ENCODE assay signal across 9 cellular contexts in the genomic region with DNA sequence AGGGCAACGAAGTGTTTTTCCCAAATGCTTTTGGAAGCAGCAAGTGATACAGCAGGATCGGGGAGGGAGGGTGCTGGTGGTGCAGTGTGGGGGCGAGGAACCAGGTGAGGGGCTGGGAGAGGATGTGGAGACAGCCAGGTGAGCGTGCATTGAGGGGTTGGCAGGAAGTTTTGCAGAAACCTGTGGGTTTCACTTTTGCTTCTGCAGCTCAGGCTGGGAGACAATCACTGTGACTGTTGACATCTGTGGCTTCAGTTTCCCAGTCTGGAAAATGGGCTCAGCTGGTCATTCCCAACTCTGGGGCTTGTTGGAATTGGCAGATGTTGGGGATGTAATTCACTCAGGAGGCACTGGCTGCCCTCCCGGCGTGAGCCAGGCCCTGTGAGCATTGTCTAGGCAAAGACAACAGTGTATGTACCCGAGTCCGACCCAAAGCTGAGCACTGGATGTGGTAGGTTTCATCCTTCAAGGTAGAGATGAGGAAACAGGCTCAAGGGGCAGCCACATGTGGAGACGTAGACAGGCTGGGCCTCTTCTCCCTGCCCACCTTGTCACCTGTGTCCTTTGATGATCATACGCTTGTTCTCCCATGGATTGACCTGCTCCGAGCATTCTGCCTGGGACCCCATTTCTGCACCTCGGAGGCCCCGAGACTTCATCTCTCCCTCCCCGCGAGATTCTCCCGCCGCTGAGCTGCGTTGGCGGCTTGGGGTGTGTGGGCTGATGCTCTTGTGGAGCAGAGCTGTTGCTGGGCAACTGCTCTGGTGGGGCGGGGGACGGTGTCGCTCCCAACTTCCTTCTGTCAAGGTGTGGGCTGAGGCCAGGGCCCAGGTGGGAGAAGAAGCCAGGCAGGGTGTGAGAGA. TPM values are rescaled to one million over a fixed set of nuclear protein-coding genes. Genes with fewer than 3 reads are reported as not detected.
DNase-seq lines count a peak whose midpoint lies in the region; ATAC-seq and TF ChIP-seq lines count a peak whose summit lies in the region.
"Had no signal": no experiment of that assay in that cellular context is flagged by ENCODE, and none has a peak within 500 bp of the region (broad histone marks: within the 10 kb centered on the region; RNA-seq: fewer than 3 reads in every experiment).

No MANE protein-coding gene starts in this region.

- no peak for TF ChIP-seq CTCF in esophagus squamous epithelium (IDR thresholded peaks at IDR 0.05)

- H3K27me3 ChIP-seq in esophagus squamous epithelium = no peaks in the 10 kb centered on the region
- no peaks in the 10 kb centered on the region for H3K27me3 ChIP-seq in SJCRH30
- H3K27me3 ChIP-seq: SJSA1 had no signal

- no peak for TF ChIP-seq POLR2A in esophagus squamous epithelium (IDR thresholded peaks at IDR 0.05)

- no peaks in the 10 kb centered on the region for H3K9me3 ChIP-seq in esophagus squamous epithelium
- H3K9me3 ChIP-seq in SJCRH30 (replicated peaks) = no peaks in the 10 kb centered on the region
- H3K9me3 ChIP-seq: SJSA1 had no signal

- H3K4me3 ChIP-seq in esophagus squamous epithelium (peak overlapping the region in 2 of 4 donors; percentile 81), SJCRH30 (no peak overlapping the region)

- ATAC-seq in HG03045 (IDR thresholded peaks at IDR 0.05; ENCODE audit: unreplicated experiment) (no peak), HG03520 (IDR thresholded peaks at IDR 0.05; ENCODE audit: unreplicated experiment) (no peak)

- H3K4me1 ChIP-seq in esophagus squamous epithelium (peaks cover 19 to 38% (median 22%) of the 10 kb centered on the region in 3 donors), SJCRH30 (0 out of 2 replicates have a peak, but pooled peaks cover 5% of the 10 kb centered on the region)

- intact Hi-C loops in esophagus squamous epithelium (cut with DNase I) = loop anchor here (10.0 kb wide), 1 partner anchor 135 kb away; a partner anchor contains a TSS

- peak overlapping the region in 3 of 4 donors; percentile 73 to 87 (median 77) for H3K27ac ChIP-seq in esophagus squamous epithelium
- H3K27ac ChIP-seq in SJCRH30 = no peak overlapping the region
- H3K27ac ChIP-seq: SJSA1 had no signal

- DNase-seq in GM19238 (ENCODE audit: insufficient read length, low spot score) = peak; percentile 58
- peak; percentile 53 to 60 for DNase-seq in activated CD4-positive, alpha-beta T cell treated with anti-CD3 and anti-CD28 coated beads, Interleukin-2, amount 50 U/mL, for 48 hours
- DNase-seq in esophagus squamous epithelium (lab: John Stamatoyannopoulos, UW) = no peak
- DNase-seq in stimulated activated CD4-positive, alpha-beta T cell treated with anti-CD3 and anti-CD28 coated beads, TNF-alpha, amount 100 ng/mL, for 4 hours (ENCODE audit: low read depth in 3 of 3) = peak in 2 of 3 experiments; percentile 53 to 62
- no peak for DNase-seq in SJCRH30
- DNase-seq in GDM1 (lab: John Stamatoyannopoulos, UW) = no peak

- peaks cover 0 to 29% (median 0%) of the 10 kb centered on the region in 3 donors for H3K36me3 ChIP-seq in esophagus squamous epithelium
- H3K36me3 ChIP-seq in SJCRH30 = 0 out of 2 replicates have a peak, but pooled peaks cover 2% of the 10 kb centered on the region

- 51 to 67% methylated on average over 7 to 14 of the region's 22 CpGs for WGBS in esophagus squamous epithelium, 2 donors

RNA-seq across cellular contexts. Expression of a gene that starts 21.9 kb away (rescaled TPM):
- 1 to 10 TPM; 2.3 to 4.8 (median 4.1) TPM for total RNA-seq in esophagus squamous epithelium
- total RNA-seq in SJCRH30 (2014; rRNA removed; shearing (Covaris generic)) = 4.3 and 4.5 TPM in 2 replicates

RNA-seq across cellular contexts. Expression of a gene that starts 32.7 kb away (rescaled TPM):
- 1 to 10 TPM; 1.1 to 2.3 (median 1.9) TPM for total RNA-seq in esophagus squamous epithelium
- total RNA-seq in SJCRH30 (2014; rRNA removed; shearing (Covaris generic)) = not detected in 2 replicates

RNA-seq across cellular contexts. Expression of a gene that starts 33.5 kb away (rescaled TPM):
- total RNA-seq in esophagus squamous epithelium = 10 to 100 TPM; 20.4 to 42.1 (median 29.1) TPM
- 35.0 and 39.0 TPM in 2 replicates for total RNA-seq in SJCRH30 (2014; rRNA removed; shearing (Covaris generic))

RNA-seq across cellular contexts. Expression of a gene that starts 54.1 kb away (rescaled TPM):
- 10 to 100 TPM; 11.3 to 90.5 (median 25.7) TPM for total RNA-seq in esophagus squamous epithelium
- total RNA-seq in SJCRH30 (2014; rRNA removed; shearing (Covaris generic)) = 0.67 and 1.2 TPM in 2 replicates

Comparison
In these comparisons a context has a peak if more than half of its experiments do, and no peak if none do; other contexts are left out.
1. DNase-seq: peak in GM19238 (single experiment), activated CD4-positive, alpha-beta T cell treated with anti-CD3 and anti-CD28 coated beads, Interleukin-2, amount 50 U/mL, for 48 hours (2 of 2) and stimulated activated CD4-positive, alpha-beta T cell treated with anti-CD3 and anti-CD28 coated beads, TNF-alpha, amount 100 ng/mL, for 4 hours (2 of 3); none in esophagus squamous epithelium (single experiment), SJCRH30 (0 of 2) and GDM1 (single experiment).